11 cellular contexts compared by ENCODE assay signal in genomic region chr1:64474639-64475038, GRCh38. TPM values are rescaled to one million over a fixed set of nuclear protein-coding genes. Genes with fewer than 3 reads are reported as not detected.
DNase-seq lines count a peak whose midpoint lies in the region; ATAC-seq and TF ChIP-seq lines count a peak whose summit lies in the region.
"Had no signal": no experiment of that assay in that cellular context is flagged by ENCODE, and none has a peak within 500 bp of the region (broad histone marks: within the 10 kb centered on the region; RNA-seq: fewer than 3 reads in every experiment).

No MANE protein-coding gene starts in this region.

- H3K23ac ChIP-seq in neuronal stem cell (ENCODE audit: low read depth, low read length, poor library complexity) = no peak overlapping the region

- CTCF ChIA-PET in CD8-positive, alpha-beta T cell (lab: Charles Lee) = no interaction called here

- H3K36me3 ChIP-seq in NT2/D1 (ENCODE audit: insufficient read depth, insufficient read length, low read length) = peaks cover 23% of the 10 kb centered on the region
- peaks cover 0 to 25% of the 10 kb centered on the region in 2 donors for H3K36me3 ChIP-seq in neuronal stem cell (replicated peaks in 1 of 2; ENCODE audit: control insufficient read depth in 2 of 2, insufficient read depth in 2 of 2, low read length in 2 of 2)
- no peaks in the 10 kb centered on the region for H3K36me3 ChIP-seq in CD8-positive, alpha-beta T cell (ENCODE audit: insufficient read depth, low read length)
- H3K36me3 ChIP-seq: upper lobe of left lung had no signal

- H3K27ac Mint-ChIP-seq in CD8-positive, alpha-beta T cell = no peak overlapping the region

- H2AK5ac ChIP-seq in neuronal stem cell (ENCODE audit: low read depth, low read length) = no peak overlapping the region

- H3K4me2 ChIP-seq in neuronal stem cell (ENCODE audit: insufficient read depth, low read length, poor library complexity, severe bottlenecking) = no peak overlapping the region

- H3K36me3 Mint-ChIP-seq in CD8-positive, alpha-beta T cell = peaks cover 4% of the 10 kb centered on the region

- H3K4me1 ChIP-seq in NT2/D1 (ENCODE audit: insufficient read depth, insufficient read length) = peaks cover 11% of the 10 kb centered on the region
- H3K4me1 ChIP-seq in neuronal stem cell (ENCODE audit: control insufficient read depth in 2 of 2, insufficient read depth in 1 of 2, low read depth in 1 of 2, low read length in 2 of 2) = peaks cover 16 to 32% of the 10 kb centered on the region in 2 donors
- H3K4me1 ChIP-seq in CD8-positive, alpha-beta T cell (ENCODE audit: insufficient read depth, low read length) = peaks cover 10% of the 10 kb centered on the region

- no peak overlapping the region for H3K27ac ChIP-seq in neuronal stem cell (replicated peaks; ENCODE audit: low read length)
- H3K27ac ChIP-seq in CD8-positive, alpha-beta T cell (ENCODE audit: low read depth, low read length) = no peak overlapping the region

- no CpG with 5 or more reads among the region's 2 CpGs for WGBS in neuronal stem cell (ENCODE audit: extremely low coverage in 2 of 2, insufficient read length in 2 of 2, insufficient replicate concordance in 1 of 2), 2 donors

- DNase-seq in GM03348 (ENCODE audit: low spot score) (peak; percentile 10), NT2/D1 (ENCODE audit: low read depth, low spot score) (no peak), fibroblast of peridontal ligament (ENCODE audit: extremely low read depth) (peak; percentile 42), neuronal stem cell (ENCODE audit: low spot score) (no peak), KBM-7 (no peak), SHP77 treated with DMSO at 0.1 percent for 48 hours (lab: John Stamatoyannopoulos, UW) (no peak)
- DNase-seq in effector CD4-positive, alpha-beta T cell = no peak
- DNase-seq in CD8-positive, alpha-beta T cell = no peak
- DNase-seq: DND-41, Karpas-422 had no signal

- H2BK12ac ChIP-seq in neuronal stem cell (ENCODE audit: low read length) = no peak overlapping the region

- H3K4me1 Mint-ChIP-seq in CD8-positive, alpha-beta T cell (ENCODE audit: low read depth) = peaks cover 19% of the 10 kb centered on the region

- H4K91ac ChIP-seq in neuronal stem cell (ENCODE audit: low read depth, low read length, poor library complexity) = no peak overlapping the region

- no peak for TF ChIP-seq CTCF in CD8-positive, alpha-beta T cell (IDR thresholded peaks at IDR 0.05)

- no peak overlapping the region for H2BK5ac ChIP-seq in neuronal stem cell (ENCODE audit: low read length)

- POLR2A ChIA-PET in CD8-positive, alpha-beta T cell (lab: Charles Lee) = interaction anchor here (0.6 kb wide), 1 partner anchor 491 kb away, joined by 3 read pairs; no protein-coding TSS in a partner anchor

- H3K18ac ChIP-seq in neuronal stem cell (ENCODE audit: low read length) = peak overlapping the region; percentile 31

- no peak overlapping the region for H4K8ac ChIP-seq in neuronal stem cell (ENCODE audit: low read depth, low read length)

- peaks cover 11% of the 10 kb centered on the region for H3K27me3 Mint-ChIP-seq in CD8-positive, alpha-beta T cell (ENCODE audit: low read depth)

- peak overlapping the region; percentile 58 for H3K9ac ChIP-seq in NT2/D1 (ENCODE audit: insufficient read length, low read depth)
- H3K9ac ChIP-seq in neuronal stem cell (ENCODE audit: low read depth, low read length, poor library complexity) = no peak overlapping the region

- intact Hi-C loops in CD8-positive, alpha-beta T cell (cut with DNase I, micrococcal nuclease) = loop anchor here (5.0 to 10.0 kb wide), 3 partner anchors 33 to 590 kb away; no protein-coding TSS in a partner anchor

- H2BK15ac ChIP-seq in neuronal stem cell (ENCODE audit: low read length) = no peak overlapping the region

- no peak overlapping the region for H2BK120ac ChIP-seq in neuronal stem cell (ENCODE audit: low read depth, low read length)

- H3K9me3 Mint-ChIP-seq in CD8-positive, alpha-beta T cell = no peaks in the 10 kb centered on the region

- in situ Hi-C loops in KBM-7 (cut with MboI; ENCODE audit: low pct_unique_long_range_greater_than_20kb, low sequenced_read_pairs) = no loop called here

- H3K4ac ChIP-seq in neuronal stem cell (ENCODE audit: low read length) = no peak overlapping the region

- ATAC-seq in CD8-positive, alpha-beta T cell = no peak

- peaks cover under 1% of the 10 kb centered on the region for H3K27me3 ChIP-seq in NT2/D1 (ENCODE audit: insufficient read depth, insufficient read length)
- peaks cover 0 to 1% (median 0%) of the 10 kb centered on the region in 3 experiments for H3K27me3 ChIP-seq in neuronal stem cell (ENCODE audit: control insufficient read depth in 3 of 3, insufficient read depth in 3 of 3, low read depth in 1 of 3, low read length in 3 of 3)
- no peaks in the 10 kb centered on the region for H3K27me3 ChIP-seq in CD8-positive, alpha-beta T cell (ENCODE audit: insufficient read depth, low read length)

- H3K4me3 ChIP-seq in NT2/D1 (ENCODE audit: insufficient read length, low read depth) = peak overlapping the region; percentile 0
- no peak overlapping the region for H3K4me3 ChIP-seq in neuronal stem cell (ENCODE audit: low read length in 2 of 2)
- H3K4me3 ChIP-seq in CD8-positive, alpha-beta T cell (ENCODE audit: low read depth, low read length) = no peak overlapping the region
- H3K4me3 ChIP-seq: upper lobe of left lung had no signal

- no peak overlapping the region for H3K4me3 Mint-ChIP-seq in CD8-positive, alpha-beta T cell

- H2AFZ ChIP-seq in neuronal stem cell (ENCODE audit: low read length) = no peak overlapping the region

- H3K9me3 ChIP-seq in NT2/D1 (ENCODE audit: insufficient read depth, low read length) (no peaks in the 10 kb centered on the region), neuronal stem cell (replicated peaks in 1 of 2; ENCODE audit: control insufficient read depth in 2 of 2, insufficient read depth in 1 of 2, low read depth in 1 of 2, low read length in 2 of 2) (no peaks in the 10 kb centered on the region)
- H3K9me3 ChIP-seq in CD8-positive, alpha-beta T cell (ENCODE audit: low read length) = no peaks in the 10 kb centered on the region
- H3K9me3 ChIP-seq: upper lobe of left lung had no signal

- no peaks in the 10 kb centered on the region for H3K79me1 ChIP-seq in neuronal stem cell (ENCODE audit: low read depth, low read length)

- H3K14ac ChIP-seq in neuronal stem cell (ENCODE audit: low read length) = no peak overlapping the region

RNA-seq across cellular contexts. Expression of gene CACHD1, which starts 4.7 kb away (rescaled TPM):
- 11.5 TPM for polyA plus RNA-seq in neuronal stem cell (2013, experiment 1 of 2)
- polyA plus RNA-seq in neuronal stem cell (2013, experiment 2 of 2) = 11.4 TPM
- total RNA-seq in CD8-positive, alpha-beta T cell = 1 to 10 TPM; 3.4 TPM

Comparison
In these comparisons a context has a peak if more than half of its experiments do, and no peak if none do; other contexts are left out.
1. DNase-seq: peak in GM03348 (single experiment) and fibroblast of peridontal ligament (single experiment); none in NT2/D1 (single experiment), neuronal stem cell (single experiment), effector CD4-positive, alpha-beta T cell (single experiment), CD8-positive, alpha-beta T cell (0 of 7), KBM-7 (single experiment) and SHP77 treated with DMSO at 0.1 percent for 48 hours (single experiment).